ENCODE assay signal across 19 cellular contexts in the genomic region with DNA sequence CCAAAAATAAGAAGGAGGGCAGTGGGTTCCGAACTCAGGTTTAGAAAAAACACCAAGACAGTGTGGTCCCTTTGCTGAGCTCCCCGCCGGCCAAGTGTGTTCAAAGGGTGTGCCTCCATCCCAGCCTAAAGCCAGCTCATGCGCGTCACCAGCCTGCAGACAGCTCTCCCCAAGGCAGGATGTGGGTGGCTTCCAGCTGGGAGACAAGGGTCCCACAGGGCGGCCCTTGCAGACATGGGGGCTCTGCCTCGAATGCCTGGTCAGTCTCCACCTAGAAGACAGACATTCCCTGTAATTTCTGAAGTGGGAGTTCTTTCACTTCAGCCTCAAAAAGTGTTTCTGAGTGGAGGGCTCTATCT.
A peak's percentile ranks its signal among the peaks of the same experiment; 100 is the strongest.
DNase-seq lines count a peak whose midpoint lies in the region; ATAC-seq and TF ChIP-seq lines count a peak whose summit lies in the region.
"Had no signal": no experiment of that assay in that cellular context is flagged by ENCODE, and none has a peak within 500 bp of the region (broad histone marks: within the 10 kb centered on the region; RNA-seq: fewer than 3 reads in every experiment).

No MANE protein-coding gene starts in this region.

- intact Hi-C loops in activated CD8-positive, alpha-beta T cell treated with anti-CD3 and anti-CD28 coated beads for 36 hours (cut with micrococcal nuclease): no loop called here

- TF ChIP-seq CTCF in activated CD8-positive, alpha-beta T cell treated with anti-CD3 and anti-CD28 coated beads for 36 hours (IDR thresholded peaks at IDR 0.05): no peak
- TF ChIP-seq CTCF in DND-41 (IDR thresholded peaks at IDR 0.05; ENCODE audit: borderline replicate concordance, extremely low read depth, low read length, poor library complexity, severe bottlenecking): no peak
- no peak for TF ChIP-seq CTCF in brain (conservative IDR thresholded peaks at IDR 0.05)
- no peak for TF ChIP-seq CTCF in osteocyte (IDR thresholded peaks at IDR 0.05)

- POLR2A ChIA-PET in activated CD8-positive, alpha-beta T cell treated with anti-CD3 and anti-CD28 coated beads, Interleukin-2, amount 10 ng/mL, durations not matched to agents 7 days and 5 days (lab: Charles Lee): no interaction called here
- POLR2A ChIA-PET in activated CD8-positive, alpha-beta T cell treated with anti-CD3 and anti-CD28 coated beads for 36 hours (lab: Charles Lee): no interaction called here

- H3K9ac ChIP-seq in DND-41 (ENCODE audit: low read depth, low read length): no peak overlapping the region

- H3K27me3 ChIP-seq in DND-41 (ENCODE audit: insufficient read depth, low read length, poor library complexity): peaks cover 15% of the 10 kb centered on the region

- H3K27me3 Mint-ChIP-seq in activated CD8-positive, alpha-beta T cell treated with anti-CD3 and anti-CD28 coated beads, Interleukin-2, amount 10 ng/mL, durations not matched to agents 7 days and 5 days (ENCODE audit: low read depth): no peaks in the 10 kb centered on the region
- peaks cover 4% of the 10 kb centered on the region for H3K27me3 Mint-ChIP-seq in activated CD8-positive, alpha-beta T cell treated with anti-CD3 and anti-CD28 coated beads for 36 hours
- peaks cover 5% of the 10 kb centered on the region for H3K27me3 Mint-ChIP-seq in brain
- no peaks in the 10 kb centered on the region for H3K27me3 Mint-ChIP-seq in osteocyte (ENCODE audit: unreplicated experiment)
- H3K27me3 Mint-ChIP-seq in T-helper 2 cell treated with Interferon-gamma antibody and Interleukin-4, amounts not matched to agents 5 μg/mL and 100 μg/mL, for 36 hours (ENCODE audit: low read depth): peaks cover 4% of the 10 kb centered on the region

- no peak overlapping the region for H3K27ac Mint-ChIP-seq in activated CD8-positive, alpha-beta T cell treated with anti-CD3 and anti-CD28 coated beads, Interleukin-2, amount 10 ng/mL, durations not matched to agents 7 days and 5 days
- H3K27ac Mint-ChIP-seq in activated CD8-positive, alpha-beta T cell treated with anti-CD3 and anti-CD28 coated beads for 36 hours: no peak overlapping the region
- H3K27ac Mint-ChIP-seq in brain (peak overlapping the region; percentile 49 to 96 (median 75)), osteocyte (ENCODE audit: unreplicated experiment) (no peak overlapping the region)
- no peak overlapping the region for H3K27ac Mint-ChIP-seq in T-helper 2 cell treated with Interferon-gamma antibody and Interleukin-4, amounts not matched to agents 5 μg/mL and 100 μg/mL, for 36 hours

- CTCF ChIA-PET in activated CD8-positive, alpha-beta T cell treated with anti-CD3 and anti-CD28 coated beads, Interleukin-2, amount 10 ng/mL, durations not matched to agents 7 days and 5 days (lab: Charles Lee): no interaction called here
- CTCF ChIA-PET in activated CD8-positive, alpha-beta T cell treated with anti-CD3 and anti-CD28 coated beads for 36 hours (lab: Charles Lee): no interaction called here

- no peak overlapping the region for H3K4me3 Mint-ChIP-seq in activated CD8-positive, alpha-beta T cell treated with anti-CD3 and anti-CD28 coated beads, Interleukin-2, amount 10 ng/mL, durations not matched to agents 7 days and 5 days
- H3K4me3 Mint-ChIP-seq in activated CD8-positive, alpha-beta T cell treated with anti-CD3 and anti-CD28 coated beads for 36 hours: no peak overlapping the region
- H3K4me3 Mint-ChIP-seq in brain (no peak overlapping the region), osteocyte (ENCODE audit: unreplicated experiment) (no peak overlapping the region)
- no peak overlapping the region for H3K4me3 Mint-ChIP-seq in T-helper 2 cell treated with Interferon-gamma antibody and Interleukin-4, amounts not matched to agents 5 μg/mL and 100 μg/mL, for 36 hours

- H3K36me3 ChIP-seq in DND-41 (ENCODE audit: insufficient read depth, low read length): no peaks in the 10 kb centered on the region

- no peaks in the 10 kb centered on the region for H3K9me3 ChIP-seq in DND-41 (ENCODE audit: insufficient read depth, low read length, severe bottlenecking)

- no peak overlapping the region for H3K4me2 ChIP-seq in DND-41 (ENCODE audit: insufficient read depth, low read length)

- H3K79me2 ChIP-seq in DND-41 (ENCODE audit: insufficient read depth, low read length): no peaks in the 10 kb centered on the region

- H3K4me3 ChIP-seq in DND-41 (ENCODE audit: low read depth in 1 of 2, low read length in 2 of 2): no peak overlapping the region

- no peak overlapping the region for H3K27ac ChIP-seq in DND-41 (ENCODE audit: low read length)

- H3K4me1 ChIP-seq in DND-41 (ENCODE audit: insufficient read depth, low read length): no peaks in the 10 kb centered on the region

- H3K36me3 Mint-ChIP-seq in activated CD8-positive, alpha-beta T cell treated with anti-CD3 and anti-CD28 coated beads, Interleukin-2, amount 10 ng/mL, durations not matched to agents 7 days and 5 days (ENCODE audit: low read depth): no peaks in the 10 kb centered on the region
- no peaks in the 10 kb centered on the region for H3K36me3 Mint-ChIP-seq in activated CD8-positive, alpha-beta T cell treated with anti-CD3 and anti-CD28 coated beads for 36 hours (ENCODE audit: low read depth)
- H3K36me3 Mint-ChIP-seq in brain (no peaks in the 10 kb centered on the region), osteocyte (ENCODE audit: unreplicated experiment) (no peaks in the 10 kb centered on the region)
- H3K36me3 Mint-ChIP-seq in T-helper 2 cell treated with Interferon-gamma antibody and Interleukin-4, amounts not matched to agents 5 μg/mL and 100 μg/mL, for 36 hours (ENCODE audit: low read depth): no peaks in the 10 kb centered on the region

- H3K9me3 Mint-ChIP-seq in activated CD8-positive, alpha-beta T cell treated with anti-CD3 and anti-CD28 coated beads, Interleukin-2, amount 10 ng/mL, durations not matched to agents 7 days and 5 days (ENCODE audit: insufficient read depth): no peaks in the 10 kb centered on the region
- H3K9me3 Mint-ChIP-seq in activated CD8-positive, alpha-beta T cell treated with anti-CD3 and anti-CD28 coated beads for 36 hours: no peaks in the 10 kb centered on the region
- H3K9me3 Mint-ChIP-seq in brain (peaks cover 0 to 3% (median 0%) of the 10 kb centered on the region in 5 experiments), osteocyte (ENCODE audit: unreplicated experiment) (no peaks in the 10 kb centered on the region)
- H3K9me3 Mint-ChIP-seq in T-helper 2 cell treated with Interferon-gamma antibody and Interleukin-4, amounts not matched to agents 5 μg/mL and 100 μg/mL, for 36 hours: no peaks in the 10 kb centered on the region

- ATAC-seq in activated CD8-positive, alpha-beta T cell treated with anti-CD3 and anti-CD28 coated beads, Interleukin-2, amount 10 ng/mL, durations not matched to agents 7 days and 5 days: no peak
- ATAC-seq in activated CD8-positive, alpha-beta T cell treated with anti-CD3 and anti-CD28 coated beads for 36 hours: no peak
- no peak for ATAC-seq in DND-41 (ENCODE audit: insufficient read depth, low read depth)

- peaks cover 3% of the 10 kb centered on the region; the same call in 1 of the 2 replicates for H4K20me1 ChIP-seq in DND-41 (ENCODE audit: insufficient read depth, low read length)

- H3K4me1 Mint-ChIP-seq in activated CD8-positive, alpha-beta T cell treated with anti-CD3 and anti-CD28 coated beads, Interleukin-2, amount 10 ng/mL, durations not matched to agents 7 days and 5 days (ENCODE audit: low read depth): no peaks in the 10 kb centered on the region
- H3K4me1 Mint-ChIP-seq in activated CD8-positive, alpha-beta T cell treated with anti-CD3 and anti-CD28 coated beads for 36 hours (ENCODE audit: low read depth): no peaks in the 10 kb centered on the region
- H3K4me1 Mint-ChIP-seq in brain (peaks cover 61% of the 10 kb centered on the region), osteocyte (ENCODE audit: unreplicated experiment) (peaks cover 33% of the 10 kb centered on the region)
- H3K4me1 Mint-ChIP-seq in T-helper 2 cell treated with Interferon-gamma antibody and Interleukin-4, amounts not matched to agents 5 μg/mL and 100 μg/mL, for 36 hours (ENCODE audit: low read depth): no peaks in the 10 kb centered on the region

- H2AFZ ChIP-seq in DND-41 (ENCODE audit: low read depth, low read length): no peak overlapping the region

- DNase-seq in activated CD8-positive, alpha-beta T cell treated with anti-CD3 and anti-CD28 coated beads, Interleukin-2, amount 10 ng/mL, durations not matched to agents 7 days and 5 days: peak; percentile 10
- no peak for DNase-seq in activated CD8-positive, alpha-beta T cell treated with anti-CD3 and anti-CD28 coated beads for 36 hours
- DNase-seq in DND-41 (peak; percentile 5), osteocyte (ENCODE audit: extremely low spot score, unreplicated experiment) (peak; percentile 68), NCI-H2081 (lab: John Stamatoyannopoulos, UW) (no peak), NCI-H1694 (lab: John Stamatoyannopoulos, UW) (no peak)
- DNase-seq in T-helper 2 cell treated with Interferon-gamma antibody and Interleukin-4, amounts not matched to agents 5 μg/mL and 100 μg/mL, for 36 hours (ENCODE audit: low spot score): no peak
- DNase-seq: C1 segment of cervical spinal cord; DMS 273 treated with DMSO at 0.1 percent for 48 hours; Kasumi-1; NCI-H1105 treated with DMSO at 0.1 percent for 48 hours; NCI-H1930; NCI-H2171; NCI-H446; NCI-H69; NK-92 treated with Interleukin-12 subunit alpha and Interleukin-12 subunit beta, amount 100 ng/mL, for 24 hours; OCI-M1; SIG-M5 had no signal

Comparison
In these comparisons a context has a peak if more than half of its experiments do, and no peak if none do; other contexts are left out.
1. DNase-seq: peak in activated CD8-positive, alpha-beta T cell treated with anti-CD3 and anti-CD28 coated beads, Interleukin-2, amount 10 ng/mL, durations not matched to agents 7 days and 5 days (single experiment), DND-41 (single experiment) and osteocyte (single experiment); none in activated CD8-positive, alpha-beta T cell treated with anti-CD3 and anti-CD28 coated beads for 36 hours (single experiment), NCI-H2081 (0 of 2), T-helper 2 cell treated with Interferon-gamma antibody and Interleukin-4, amounts not matched to agents 5 μg/mL and 100 μg/mL, for 36 hours (single experiment) and NCI-H1694 (single experiment).
2. H3K27ac Mint-ChIP-seq: peak in brain (5 of 5); none in activated CD8-positive, alpha-beta T cell treated with anti-CD3 and anti-CD28 coated beads, Interleukin-2, amount 10 ng/mL, durations not matched to agents 7 days and 5 days (single experiment), activated CD8-positive, alpha-beta T cell treated with anti-CD3 and anti-CD28 coated beads for 36 hours (single experiment), osteocyte (single experiment) and T-helper 2 cell treated with Interferon-gamma antibody and Interleukin-4, amounts not matched to agents 5 μg/mL and 100 μg/mL, for 36 hours (single experiment).